16 cellular contexts compared by ENCODE assay signal in genomic region chr3:140859592-140860336, GRCh38.
DNase-seq lines count a peak whose midpoint lies in the region; ATAC-seq and TF ChIP-seq lines count a peak whose summit lies in the region.
"Had no signal": no experiment of that assay in that cellular context is flagged by ENCODE, and none has a peak within 500 bp of the region (broad histone marks: within the 10 kb centered on the region; RNA-seq: fewer than 3 reads in every experiment).

No MANE protein-coding gene starts in this region.

- H3K4me1 ChIP-seq in PC-3 (ENCODE audit: insufficient read depth, low read length) (no peaks in the 10 kb centered on the region), neural progenitor cell (peaks cover 10% of the 10 kb centered on the region)
- H3K4me1 ChIP-seq: adrenal gland had no signal

- peaks cover 2% of the 10 kb centered on the region for H3K27me3 Mint-ChIP-seq in neural progenitor cell (ENCODE audit: insufficient read depth, low read depth)

- H3F3A ChIP-seq in PC-3 (ENCODE audit: low read length, unreplicated experiment) (no peaks in the 10 kb centered on the region), neural progenitor cell (ENCODE audit: low read depth) (no peaks in the 10 kb centered on the region)

- H3K9me3 ChIP-seq in PC-3 (ENCODE audit: low read length) (no peaks in the 10 kb centered on the region), neural progenitor cell (ENCODE audit: low read depth) (no peaks in the 10 kb centered on the region)
- H3K9me3 ChIP-seq: adrenal gland, SK-N-SH had no signal

- no peak overlapping the region for H3K27ac Mint-ChIP-seq in neural progenitor cell
- H3K27ac Mint-ChIP-seq: CD4-positive, alpha-beta T cell; naive thymus-derived CD4-positive, alpha-beta T cell had no signal

- H3K79me2 ChIP-seq in PC-3 (ENCODE audit: low read length) (no peaks in the 10 kb centered on the region), neural progenitor cell (ENCODE audit: low read depth) (no peaks in the 10 kb centered on the region)

- H3K27ac ChIP-seq in PC-3 (ENCODE audit: low read length), result no peak overlapping the region
- H3K27ac ChIP-seq in neural progenitor cell, result no peak overlapping the region
- H3K27ac ChIP-seq: adrenal gland had no signal

- DNase-seq in NCI-H1417 treated with DMSO at 0.1 percent for 48 hours (lab: John Stamatoyannopoulos, UW), result peak; percentile 3
- DNase-seq in PC-3, result peak; percentile 10
- DNase-seq in neural progenitor cell (ENCODE audit: low spot score), result peak; percentile 21
- no peak for DNase-seq in GM19240 (ENCODE audit: insufficient read length, low spot score)
- DNase-seq in ecto neural progenitor cell (ENCODE audit: low spot score), result no peak
- DNase-seq: adrenal gland; CD4-positive, alpha-beta T cell; dermis blood vessel endothelial cell; foreskin fibroblast; IMR-90; naive thymus-derived CD4-positive, alpha-beta T cell; NCI-H446 treated with DMSO at 0.1 percent for 48 hours; SK-N-SH had no signal

- peak; percentile 56 for ATAC-seq in GM19397 (IDR thresholded peaks at IDR 0.05; ENCODE audit: unreplicated experiment)
- no peak for ATAC-seq in PC-3
- ATAC-seq in GM21526 (IDR thresholded peaks at IDR 0.05; ENCODE audit: low FRiP score, unreplicated experiment), result no peak
- ATAC-seq: HCT116; naive thymus-derived CD4-positive, alpha-beta T cell had no signal

- H3K9ac ChIP-seq in PC-3 (ENCODE audit: low read length) (no peak overlapping the region), neural progenitor cell (no peak overlapping the region)
- H3K9ac ChIP-seq: SK-N-SH had no signal

- intact Hi-C loops in PC-3 (cut with micrococcal nuclease), result loop anchor here (10.0 kb wide), 2 partner anchors 1295 to 1435 kb away; no protein-coding TSS in a partner anchor

- H2AFZ ChIP-seq in PC-3 (ENCODE audit: low read length), result no peak overlapping the region
- H2AFZ ChIP-seq in neural progenitor cell (replicated peaks), result no peak overlapping the region

- no peaks in the 10 kb centered on the region for H3K4me1 Mint-ChIP-seq in neural progenitor cell

- no peaks in the 10 kb centered on the region for H3K9me2 ChIP-seq in PC-3 (replicated peaks; ENCODE audit: low read length)
- H3K9me2 ChIP-seq: SK-N-SH had no signal

- BruUV-seq in PC-3 (replicated peaks; lab: Mats Ljungman, UMichigan), result no TSS peak

- TF ChIP-seq CTCF in PC-3 (conservative IDR thresholded peaks at IDR 0.05; ENCODE audit: low read depth, low read length) (no peak), neural progenitor cell (IDR thresholded peaks at IDR 0.05) (no peak)

- H3K9me3 Mint-ChIP-seq in neural progenitor cell, result no peaks in the 10 kb centered on the region
- H3K9me3 Mint-ChIP-seq: CD4-positive, alpha-beta T cell had no signal

- no peaks in the 10 kb centered on the region for H3K36me3 Mint-ChIP-seq in neural progenitor cell
- H3K36me3 Mint-ChIP-seq: naive thymus-derived CD4-positive, alpha-beta T cell had no signal

- POLR2A ChIA-PET in PC-3 (lab: Charles Lee; ENCODE audit: unreplicated experiment), result no interaction called here

- H3K4me3 ChIP-seq in PC-3 (ENCODE audit: low read length) (no peak overlapping the region), neural progenitor cell (no peak overlapping the region)
- H3K4me3 ChIP-seq: adrenal gland had no signal

- H3K27me3 ChIP-seq in PC-3 (ENCODE audit: low read length), result no peaks in the 10 kb centered on the region
- H3K27me3 ChIP-seq in neural progenitor cell, result no peaks in the 10 kb centered on the region

- H3K4me2 ChIP-seq in PC-3 (ENCODE audit: low read length) (no peak overlapping the region), neural progenitor cell (no peak overlapping the region)
- H3K4me2 ChIP-seq: SK-N-SH had no signal

- H4K20me1 ChIP-seq in PC-3 (ENCODE audit: low read length), result no peaks in the 10 kb centered on the region
- H4K20me1 ChIP-seq in neural progenitor cell (ENCODE audit: low read depth), result no peaks in the 10 kb centered on the region

- no peak overlapping the region for H3K4me3 Mint-ChIP-seq in neural progenitor cell
- H3K4me3 Mint-ChIP-seq: CD4-positive, alpha-beta T cell; naive thymus-derived CD4-positive, alpha-beta T cell had no signal

- H3K36me3 ChIP-seq in PC-3 (ENCODE audit: low read depth, low read length) (no peaks in the 10 kb centered on the region), neural progenitor cell (no peaks in the 10 kb centered on the region)
- H3K36me3 ChIP-seq: adrenal gland had no signal

- CTCF ChIA-PET in PC-3 (lab: Charles Lee), result interaction anchor here (0.6 kb wide), 1 partner anchor 922 kb away, joined by 3 read pairs; no protein-coding TSS in a partner anchor

Comparison
In these comparisons a context has a peak if more than half of its experiments do, and no peak if none do; other contexts are left out.
1. DNase-seq: peak in NCI-H1417 treated with DMSO at 0.1 percent for 48 hours (single experiment), PC-3 (single experiment) and neural progenitor cell (single experiment); none in GM19240 (single experiment) and ecto neural progenitor cell (single experiment).